Comparison of ENCODE assay signal across 2 cellular contexts in the genomic region with DNA sequence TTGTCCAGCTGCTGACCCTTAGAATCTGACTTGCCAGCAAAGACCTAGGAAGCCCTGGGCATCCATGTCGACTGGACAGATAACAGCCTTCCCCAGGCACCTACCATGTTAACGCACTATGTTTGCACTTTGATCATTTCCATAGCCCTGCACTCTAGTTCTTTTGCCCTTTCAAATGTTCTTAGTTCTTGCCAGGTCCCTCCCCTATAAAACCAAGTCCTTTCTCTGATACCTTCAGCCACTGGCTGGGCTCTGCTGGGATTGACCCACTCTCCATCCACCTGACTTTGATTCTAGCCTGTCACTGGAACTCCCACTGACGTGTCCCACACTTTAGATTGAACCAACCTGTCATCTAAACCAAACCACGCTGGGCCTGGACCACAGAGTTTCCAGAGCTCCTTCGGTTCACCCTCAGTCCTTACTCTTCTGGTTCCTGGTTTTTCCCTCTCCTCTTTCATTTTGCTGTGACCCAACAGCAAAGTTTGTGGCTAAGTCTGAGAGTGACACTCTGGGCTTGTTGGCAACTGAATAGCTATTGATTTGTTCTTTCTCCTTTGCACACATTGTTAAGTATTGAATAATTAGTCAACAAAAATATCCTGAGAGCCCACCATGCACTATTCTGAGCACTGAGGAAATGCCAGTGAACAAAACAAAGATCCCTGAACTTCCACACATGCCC.
A peak's percentile ranks its signal among the peaks of the same experiment; 100 is the strongest.
TF ChIP-seq lines count a peak whose summit lies in the region.

No MANE protein-coding gene starts in this region.

TF ChIP-seq in liver, 16 proteins besides CTCF, POLR2A, EP300 and RAD21:
- TF ChIP-seq, protein P1, sequence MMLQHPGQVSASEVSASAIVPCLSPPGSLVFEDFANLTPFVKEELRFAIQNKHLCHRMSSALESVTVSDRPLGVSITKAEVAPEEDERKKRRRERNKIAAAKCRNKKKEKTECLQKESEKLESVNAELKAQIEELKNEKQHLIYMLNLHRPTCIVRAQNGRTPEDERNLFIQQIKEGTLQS (IDR thresholded peaks at IDR 0.05), result no peak
- peak; percentile 19 for TF ChIP-seq YY1 (IDR thresholded peaks at IDR 0.05)
- peak; percentile 30 for TF ChIP-seq SP1 (IDR thresholded peaks at IDR 0.05)
- peak; percentile 15 to 17 for TF ChIP-seq HNF4A (conservative IDR thresholded peaks at IDR 0.05)
TF ChIP-seq in liver: peak in this region for 3.

TF ChIP-seq in HepG2, 621 proteins besides CTCF, POLR2A, EP300 and RAD21:
- TF ChIP-seq, protein P2, sequence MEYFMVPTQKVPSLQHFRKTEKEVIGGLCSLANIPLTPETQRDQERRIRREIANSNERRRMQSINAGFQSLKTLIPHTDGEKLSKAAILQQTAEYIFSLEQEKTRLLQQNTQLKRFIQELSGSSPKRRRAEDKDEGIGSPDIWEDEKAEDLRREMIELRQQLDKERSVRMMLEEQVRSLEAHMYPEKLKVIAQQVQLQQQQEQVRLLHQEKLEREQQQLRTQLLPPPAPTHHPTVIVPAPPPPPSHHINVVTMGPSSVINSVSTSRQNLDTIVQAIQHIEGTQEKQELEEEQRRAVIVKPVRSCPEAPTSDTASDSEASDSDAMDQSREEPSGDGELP (IDR thresholded peaks at IDR 0.05; ENCODE audit: borderline replicate concordance, low read depth), result no peak
- TF ChIP-seq TRIM24 (CRISPR knock-in tag; IDR thresholded peaks at IDR 0.05), result no peak
- no peak for TF ChIP-seq SOX13 (IDR thresholded peaks at IDR 0.05)
- TF ChIP-seq SOX13 (CRISPR knock-in tag; conservative IDR thresholded peaks at IDR 0.05 in 1 of 2, IDR thresholded peaks at IDR 0.05 in 1 of 2), result no peak
- no peak for TF ChIP-seq ESRRA (CRISPR knock-in tag; IDR thresholded peaks at IDR 0.05; ENCODE audit: low read depth)
- no peak for TF ChIP-seq ZNF468 (CRISPR knock-in tag; IDR thresholded peaks at IDR 0.05)
- TF ChIP-seq FOXA3 (CRISPR knock-in tag; IDR thresholded peaks at IDR 0.05), result no peak
- TF ChIP-seq MAFG (CRISPR knock-in tag; IDR thresholded peaks at IDR 0.05), result no peak
- no peak for TF ChIP-seq BRD4 (CRISPR knock-in tag; IDR thresholded peaks at IDR 0.05)
- TF ChIP-seq, protein P3, sequence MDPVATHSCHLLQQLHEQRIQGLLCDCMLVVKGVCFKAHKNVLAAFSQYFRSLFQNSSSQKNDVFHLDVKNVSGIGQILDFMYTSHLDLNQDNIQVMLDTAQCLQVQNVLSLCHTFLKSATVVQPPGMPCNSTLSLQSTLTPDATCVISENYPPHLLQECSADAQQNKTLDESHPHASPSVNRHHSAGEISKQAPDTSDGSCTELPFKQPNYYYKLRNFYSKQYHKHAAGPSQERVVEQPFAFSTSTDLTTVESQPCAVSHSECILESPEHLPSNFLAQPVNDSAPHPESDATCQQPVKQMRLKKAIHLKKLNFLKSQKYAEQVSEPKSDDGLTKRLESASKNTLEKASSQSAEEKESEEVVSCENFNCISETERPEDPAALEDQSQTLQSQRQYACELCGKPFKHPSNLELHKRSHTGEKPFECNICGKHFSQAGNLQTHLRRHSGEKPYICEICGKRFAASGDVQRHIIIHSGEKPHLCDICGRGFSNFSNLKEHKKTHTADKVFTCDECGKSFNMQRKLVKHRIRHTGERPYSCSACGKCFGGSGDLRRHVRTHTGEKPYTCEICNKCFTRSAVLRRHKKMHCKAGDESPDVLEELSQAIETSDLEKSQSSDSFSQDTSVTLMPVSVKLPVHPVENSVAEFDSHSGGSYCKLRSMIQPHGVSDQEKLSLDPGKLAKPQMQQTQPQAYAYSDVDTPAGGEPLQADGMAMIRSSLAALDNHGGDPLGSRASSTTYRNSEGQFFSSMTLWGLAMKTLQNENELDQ (CRISPR knock-in tag; IDR thresholded peaks at IDR 0.05; ENCODE audit: borderline replicate concordance), result no peak
- TF ChIP-seq MTA3 (CRISPR knock-in tag; IDR thresholded peaks at IDR 0.05), result no peak
- no peak for TF ChIP-seq EED (CRISPR knock-in tag; IDR thresholded peaks at IDR 0.05)
